Comparison of ENCODE assay signal across 17 cellular contexts in the genomic region with DNA sequence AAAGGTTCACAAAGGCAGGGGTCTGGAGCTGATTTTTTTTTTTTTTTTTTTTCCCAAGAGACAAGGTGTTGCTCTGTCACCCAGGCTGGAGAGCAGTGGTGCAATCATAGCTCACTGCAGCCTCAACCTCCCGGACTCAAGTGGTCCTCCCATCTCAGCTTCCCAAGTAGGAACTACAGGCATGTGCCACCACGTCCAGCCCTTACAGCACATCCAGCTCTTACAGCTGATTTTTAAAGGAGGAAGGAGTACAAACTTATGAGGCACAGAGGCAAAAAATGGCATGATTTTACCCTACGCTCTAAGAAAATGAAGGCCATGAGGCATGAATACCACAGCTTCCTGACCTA. TPM values are rescaled to one million over a fixed set of nuclear protein-coding genes. Genes with fewer than 3 reads are reported as not detected.
DNase-seq lines count a peak whose midpoint lies in the region; ATAC-seq and TF ChIP-seq lines count a peak whose summit lies in the region.
"Had no signal": no experiment of that assay in that cellular context is flagged by ENCODE, and none has a peak within 500 bp of the region (broad histone marks: within the 10 kb centered on the region; RNA-seq: fewer than 3 reads in every experiment).

No MANE protein-coding gene starts in this region.

- H3K27me3 ChIP-seq in breast epithelium (no peaks in the 10 kb centered on the region), iPS-18a (ENCODE audit: control insufficient read depth, insufficient read depth, low read length) (no peaks in the 10 kb centered on the region), ovary (no peaks in the 10 kb centered on the region)

- ATAC-seq in GM19023 (IDR thresholded peaks at IDR 0.05; ENCODE audit: unreplicated experiment): no peak

- POLR2A ChIA-PET in MCF 10A (lab: Yijun Ruan, JAX): interaction anchor here (0.7 to 8.1 kb wide), 6 partner anchors 11 to 99 kb away, joined by 3 to 198 read pairs (median 52); partner anchors contain the start of genes KCMF1 and TMSB10

- H3K27me3 Mint-ChIP-seq in MCF 10A (ENCODE audit: insufficient read depth, unreplicated experiment): no peaks in the 10 kb centered on the region

- H3K4me3 ChIP-seq in breast epithelium: no peak overlapping the region
- peak overlapping the region; percentile 7 for H3K4me3 ChIP-seq in iPS-18a (ENCODE audit: low read length)
- no peak overlapping the region for H3K4me3 ChIP-seq in ovary
- H3K4me3 ChIP-seq: coronary artery had no signal

- H3K4me3 Mint-ChIP-seq in MCF 10A (ENCODE audit: unreplicated experiment): no peak overlapping the region

- BruUV-seq in MCF 10A (replicated peaks; lab: Mats Ljungman, UMichigan): no TSS peak

- H3K27ac Mint-ChIP-seq in MCF 10A (ENCODE audit: low read depth, unreplicated experiment): peak overlapping the region; percentile 98

- no peak for TF ChIP-seq EP300 in ovary (IDR thresholded peaks at IDR 0.05)

- H3K27ac ChIP-seq in breast epithelium: no peak overlapping the region
- peak overlapping the region; percentile 87 for H3K27ac ChIP-seq in VCaP
- peak overlapping the region; percentile 44 for H3K27ac ChIP-seq in iPS-18a (ENCODE audit: low read length)
- H3K27ac ChIP-seq in ovary: no peak overlapping the region
- H3K27ac ChIP-seq: coronary artery had no signal

- DNase-seq in MCF 10A (ENCODE audit: unreplicated experiment): no peak
- DNase-seq in breast epithelium (ENCODE audit: low spot score in 2 of 2): no peak
- no peak for DNase-seq in activated CD4-positive, alpha-beta T cell treated with anti-CD3 and anti-CD28 coated beads for 48 hours
- DNase-seq in NCI-H1694 (lab: John Stamatoyannopoulos, UW): no peak
- no peak for DNase-seq in ovary
- DNase-seq: activated gamma-delta T cell; GF-D8; kidney glomerular epithelial cell; NCI-H187; NCI-H526 treated with DMSO at 0.1 percent for 48 hours; nucleus accumbens; small intestine; stimulated activated naive CD4-positive, alpha-beta T cell treated with Interleukin-2 at 50 U/mL for 16 hours had no signal

- no peak overlapping the region for H3K9ac ChIP-seq in iPS-18a (ENCODE audit: low read length)

- H3K36me3 Mint-ChIP-seq in MCF 10A (ENCODE audit: insufficient read depth, unreplicated experiment): peaks cover 44% of the 10 kb centered on the region

- H3K4me1 Mint-ChIP-seq in MCF 10A (ENCODE audit: insufficient read depth, unreplicated experiment): peaks cover 52% of the 10 kb centered on the region

- TF ChIP-seq POLR2A in breast epithelium (IDR thresholded peaks at IDR 0.05): no peak
- TF ChIP-seq POLR2A in ovary (IDR thresholded peaks at IDR 0.05): no peak

- H3K9me3 ChIP-seq in breast epithelium (no peaks in the 10 kb centered on the region), iPS-18a (ENCODE audit: control insufficient read depth, low read depth, low read length) (no peaks in the 10 kb centered on the region), ovary (no peaks in the 10 kb centered on the region)

- 86 to 89% (median 88%) methylated on average over 3 of the region's 3 CpGs for WGBS in ovary, 3 donors

- peaks cover 7% of the 10 kb centered on the region for H3K9me3 Mint-ChIP-seq in MCF 10A (ENCODE audit: unreplicated experiment)

- H3K4me1 ChIP-seq in breast epithelium: peaks cover 0 to 3% of the 10 kb centered on the region in 2 donors
- H3K4me1 ChIP-seq in iPS-18a (ENCODE audit: control insufficient read depth, low read depth, low read length): peaks cover 39% of the 10 kb centered on the region
- no peaks in the 10 kb centered on the region for H3K4me1 ChIP-seq in ovary (ENCODE audit: insufficient read depth)

- TF ChIP-seq CTCF in MCF 10A (IDR thresholded peaks at IDR 0.05; ENCODE audit: unreplicated experiment) (no peak), breast epithelium (IDR thresholded peaks at IDR 0.05) (no peak), VCaP (conservative IDR thresholded peaks at IDR 0.05) (no peak), ovary (IDR thresholded peaks at IDR 0.05) (no peak)

- intact Hi-C loops in MCF 10A (cut with micrococcal nuclease): no loop called here
- intact Hi-C loops in breast epithelium (cut with DNase I; ENCODE audit: low total_unique reads): no loop called here
- intact Hi-C loops in ovary (cut with DNase I): no loop called here

- CTCF ChIA-PET in MCF 10A (lab: Yijun Ruan, JAX): interaction anchor here (0.9 to 3.0 kb wide), 2 partner anchors 34 to 55 kb away, joined by 6 to 23 read pairs; no protein-coding TSS in a partner anchor

- H3K36me3 ChIP-seq in breast epithelium (no peaks in the 10 kb centered on the region), iPS-18a (ENCODE audit: control insufficient read depth, low read depth, low read length) (peaks cover 24% of the 10 kb centered on the region), ovary (no peaks in the 10 kb centered on the region)

RNA-seq across cellular contexts. Expression of gene KCMF1, which starts 10.8 kb away (rescaled TPM):
- total RNA-seq in MCF 10A (2022): 169 and 170 TPM in 2 replicates
- total RNA-seq in breast epithelium: 10 to 100 TPM; 35.7 to 68.6 (median 49.3) TPM
- total RNA-seq in ovary: 10 to 100 TPM; 21.9 to 58.7 (median 53.5) TPM
- polyA plus RNA-seq in ovary: 10 to 100 TPM; 28.5 to 50.7 TPM

RNA-seq across cellular contexts. Expression of gene TMSB10, which starts 54.7 kb away (rescaled TPM):
- total RNA-seq in MCF 10A (2022) (3,313 and 3,349 TPM in 2 replicates), breast epithelium (1,000 to 10,000 TPM; 1,918 to 5,529 (median 3,700) TPM), ovary (1,000 to 10,000 TPM; 1,247 to 5,558 (median 2,420) TPM)
- polyA plus RNA-seq in ovary: 1,000 to 10,000 TPM; 3,855 to 4,037 TPM

Comparison
In these comparisons a context has a peak if more than half of its experiments do, and no peak if none do; other contexts are left out.
1. H3K27ac ChIP-seq: peak in VCaP (single experiment) and iPS-18a (single experiment); none in breast epithelium (0 of 2) and ovary (0 of 2).